ENCODE assay signal across 9 cellular contexts in genomic region chr2:8165550-8165949, GRCh38.
"Had no signal": no experiment of that assay in that cellular context is flagged by ENCODE, and none has a peak within 500 bp of the region (broad histone marks: within the 10 kb centered on the region; RNA-seq: fewer than 3 reads in every experiment).

No MANE protein-coding gene starts in this region.

- FAIRE-seq: H54, K562 had no signal

- ATAC-seq: K562 had no signal

- H3K4me3 ChIP-seq: K562 had no signal

- H3K27ac ChIP-seq: HL-60 had no signal

- DNase-seq: GOT3, H9, HCEC 1CT, HFFc6, IMR-90, KG1 had no signal
